ENCODE assay signal across 10 cellular contexts in the genomic region with DNA sequence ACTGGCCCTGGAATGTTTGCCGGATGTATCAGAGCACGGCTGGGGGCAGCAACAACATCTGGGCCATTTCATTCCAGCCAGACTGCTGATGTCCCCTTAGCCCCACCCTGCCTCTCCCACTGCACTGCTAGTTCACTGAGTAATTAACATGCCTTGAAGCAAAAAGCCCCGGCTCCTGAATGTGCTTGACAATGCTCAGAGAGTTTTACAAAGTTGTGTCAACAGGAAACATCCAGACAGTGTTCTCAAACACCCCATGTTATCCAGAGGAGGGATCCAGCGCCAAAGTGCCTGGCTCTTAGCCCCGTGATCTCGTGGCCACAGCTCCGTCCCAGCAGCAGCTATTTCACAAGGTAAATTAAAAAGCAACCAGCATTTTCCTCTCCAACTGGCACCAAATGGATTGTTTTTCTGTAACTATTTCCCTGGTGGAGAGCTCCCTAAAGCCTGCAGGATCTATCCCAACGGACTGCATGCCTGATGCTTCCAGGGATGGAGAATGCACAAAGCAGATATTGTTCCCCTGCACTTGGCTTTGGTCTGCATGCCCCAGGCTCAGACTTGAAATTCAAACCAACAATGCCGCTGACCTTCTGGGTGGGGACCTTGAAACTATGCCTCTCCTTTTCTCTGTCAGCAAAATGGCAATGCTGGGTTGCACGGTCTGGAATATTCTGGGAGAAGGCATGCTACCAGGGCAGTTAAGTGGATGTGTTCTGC.
DNase-seq lines count a peak whose midpoint lies in the region; ATAC-seq and TF ChIP-seq lines count a peak whose summit lies in the region.
"Had no signal": no experiment of that assay in that cellular context is flagged by ENCODE, and none has a peak within 500 bp of the region (broad histone marks: within the 10 kb centered on the region; RNA-seq: fewer than 3 reads in every experiment).

No MANE protein-coding gene starts in this region.

- no peak for TF ChIP-seq RAD21 in SK-N-SH (IDR thresholded peaks at IDR 0.05; ENCODE audit: low read length)

- no peaks in the 10 kb centered on the region for H3K36me3 ChIP-seq in ACC112 (ENCODE audit: insufficient read depth, low read length)
- H3K36me3 ChIP-seq in SK-N-SH (replicated peaks in 1 of 2; ENCODE audit: control insufficient read depth in 1 of 2, insufficient read depth in 2 of 2, low read length in 1 of 2), result no peaks in the 10 kb centered on the region

- peak overlapping the region; percentile 12; the same call in 1 of the 2 replicates for H3K4me2 ChIP-seq in SK-N-SH

- H2AFZ ChIP-seq in ACC112 (ENCODE audit: low read length, unreplicated experiment) (peak overlapping the region; percentile 54), SK-N-SH (ENCODE audit: low read depth) (no peak overlapping the region)

- H3K9me3 ChIP-seq in SK-N-SH, result no peaks in the 10 kb centered on the region

- TF ChIP-seq EP300 in SK-N-SH (IDR thresholded peaks at IDR 0.05; ENCODE audit: borderline replicate concordance in 1 of 2, low read depth in 1 of 2, low read length in 1 of 2), result no peak

- H3K27me3 ChIP-seq in ACC112 (ENCODE audit: insufficient read depth, low read length) (no peaks in the 10 kb centered on the region), SK-N-SH (ENCODE audit: insufficient read depth) (no peaks in the 10 kb centered on the region)

- H3F3A ChIP-seq in SK-N-SH (replicated peaks; ENCODE audit: insufficient read depth), result no peaks in the 10 kb centered on the region

- ATAC-seq in HG03432 (IDR thresholded peaks at IDR 0.05; ENCODE audit: unreplicated experiment), result no peak

- H3K4me1 ChIP-seq in ACC112 (ENCODE audit: control insufficient read depth, insufficient read depth, low read length, unreplicated experiment) (peaks cover 19% of the 10 kb centered on the region), SK-N-SH (ENCODE audit: control insufficient read depth in 1 of 2, insufficient read depth in 2 of 2, low read depth in 1 of 2, low read length in 1 of 2) (peaks cover 4 to 9% of the 10 kb centered on the region in 2 experiments; a peak in 3 of 4 replicates)

- H3K79me2 ChIP-seq in ACC112 (ENCODE audit: control insufficient read depth, insufficient read depth, low read length, unreplicated experiment), result no peaks in the 10 kb centered on the region
- H3K79me2 ChIP-seq in SK-N-SH (ENCODE audit: insufficient read depth), result no peaks in the 10 kb centered on the region

- 20% methylated on average over 10 of the region's 10 CpGs for WGBS in SK-N-SH (ENCODE audit: low lambda C conversion rate)

- CTCF ChIA-PET in SK-N-SH (lab: Yijun Ruan, JAX), result interaction anchor here (0.8 to 1.5 kb wide), 3 partner anchors 14 to 92 kb away, joined by 3 to 5 read pairs (median 4); no protein-coding TSS in a partner anchor

- H3K9me2 ChIP-seq in SK-N-SH, result no peaks in the 10 kb centered on the region

- no peak for TF ChIP-seq CTCF in SK-N-SH (IDR thresholded peaks at IDR 0.05)
- no peak for TF ChIP-seq CTCF in fibroblast of villous mesenchyme (IDR thresholded peaks at IDR 0.05; ENCODE audit: insufficient read depth, low read depth, low read length)

- H3K27ac ChIP-seq in ACC112 (ENCODE audit: low read depth, low read length) (peak overlapping the region; percentile 21; the same call in 1 of the 2 replicates), SK-N-SH (ENCODE audit: low read depth in 2 of 2, low read length in 1 of 2) (no peak overlapping the region)

- no peaks in the 10 kb centered on the region for H4K20me1 ChIP-seq in SK-N-SH (ENCODE audit: insufficient read depth)

- POLR2A ChIA-PET in SK-N-SH (lab: Yijun Ruan, JAX), result no interaction called here

- peak overlapping the region; percentile 27 for H3K4me3 ChIP-seq in ACC112 (ENCODE audit: low read depth, low read length)
- no peak overlapping the region for H3K4me3 ChIP-seq in SK-N-SH (ENCODE audit: low read depth in 2 of 2, low read length in 1 of 2)
- H3K4me3 ChIP-seq in fibroblast of villous mesenchyme (ENCODE audit: low read depth, low read length), result no peak overlapping the region

- no peak overlapping the region for H3K9ac ChIP-seq in SK-N-SH

- peak; percentile 63 for DNase-seq in SK-N-SH
- peak; percentile 78 for DNase-seq in fibroblast of villous mesenchyme (ENCODE audit: low read depth)
- DNase-seq in myocyte (ENCODE audit: low read depth), result peak; percentile 44
- no peak for DNase-seq in activated CD8-positive, alpha-beta memory T cell treated with anti-CD3 and anti-CD28 coated beads, Interleukin-2, amount 50 U/mL, for 48 hours
- no peak for DNase-seq in activated CD4-positive, alpha-beta T cell treated with anti-CD3 and anti-CD28 coated beads, Interleukin-2, amount 50 U/mL, for 1 hour
- DNase-seq in kidney glomerular epithelial cell (lab: John Stamatoyannopoulos, UW), result no peak
- DNase-seq: activated CD8-positive, alpha-beta memory T cell treated with anti-CD3 and anti-CD28 coated beads, Interleukin-2, amount 50 U/mL, for 4 hours; NCI-H510A treated with DMSO at 0.1 percent for 48 hours had no signal

TF ChIP-seq in SK-N-SH, 30 proteins besides CTCF, POLR2A, EP300 and RAD21:
- no peak for TF ChIP-seq GATA2 (CRISPR knock-in tag; IDR thresholded peaks at IDR 0.05)
- TF ChIP-seq EZH2phosphoT487 (IDR thresholded peaks at IDR 0.05; ENCODE audit: borderline replicate concordance, low read depth), result no peak
- TF ChIP-seq, protein P1, sequence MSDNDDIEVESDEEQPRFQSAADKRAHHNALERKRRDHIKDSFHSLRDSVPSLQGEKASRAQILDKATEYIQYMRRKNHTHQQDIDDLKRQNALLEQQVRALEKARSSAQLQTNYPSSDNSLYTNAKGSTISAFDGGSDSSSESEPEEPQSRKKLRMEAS (IDR thresholded peaks at IDR 0.05; ENCODE audit: low read depth), result no peak
- no peak for TF ChIP-seq FOSL2 (IDR thresholded peaks at IDR 0.05; ENCODE audit: borderline replicate concordance, low read depth)
- TF ChIP-seq RFX5 (IDR thresholded peaks at IDR 0.05; ENCODE audit: low read length), result no peak
- no peak for TF ChIP-seq SMC3 (IDR thresholded peaks at IDR 0.05; ENCODE audit: low read depth, low read length)
- TF ChIP-seq, protein P2, sequence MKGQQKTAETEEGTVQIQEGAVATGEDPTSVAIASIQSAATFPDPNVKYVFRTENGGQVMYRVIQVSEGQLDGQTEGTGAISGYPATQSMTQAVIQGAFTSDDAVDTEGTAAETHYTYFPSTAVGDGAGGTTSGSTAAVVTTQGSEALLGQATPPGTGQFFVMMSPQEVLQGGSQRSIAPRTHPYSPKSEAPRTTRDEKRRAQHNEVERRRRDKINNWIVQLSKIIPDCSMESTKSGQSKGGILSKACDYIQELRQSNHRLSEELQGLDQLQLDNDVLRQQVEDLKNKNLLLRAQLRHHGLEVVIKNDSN (IDR thresholded peaks at IDR 0.05; ENCODE audit: borderline replicate concordance, low read depth), result no peak
- TF ChIP-seq MEF2A (IDR thresholded peaks at IDR 0.05; ENCODE audit: borderline replicate concordance, low read depth), result no peak
- TF ChIP-seq, protein P3, sequence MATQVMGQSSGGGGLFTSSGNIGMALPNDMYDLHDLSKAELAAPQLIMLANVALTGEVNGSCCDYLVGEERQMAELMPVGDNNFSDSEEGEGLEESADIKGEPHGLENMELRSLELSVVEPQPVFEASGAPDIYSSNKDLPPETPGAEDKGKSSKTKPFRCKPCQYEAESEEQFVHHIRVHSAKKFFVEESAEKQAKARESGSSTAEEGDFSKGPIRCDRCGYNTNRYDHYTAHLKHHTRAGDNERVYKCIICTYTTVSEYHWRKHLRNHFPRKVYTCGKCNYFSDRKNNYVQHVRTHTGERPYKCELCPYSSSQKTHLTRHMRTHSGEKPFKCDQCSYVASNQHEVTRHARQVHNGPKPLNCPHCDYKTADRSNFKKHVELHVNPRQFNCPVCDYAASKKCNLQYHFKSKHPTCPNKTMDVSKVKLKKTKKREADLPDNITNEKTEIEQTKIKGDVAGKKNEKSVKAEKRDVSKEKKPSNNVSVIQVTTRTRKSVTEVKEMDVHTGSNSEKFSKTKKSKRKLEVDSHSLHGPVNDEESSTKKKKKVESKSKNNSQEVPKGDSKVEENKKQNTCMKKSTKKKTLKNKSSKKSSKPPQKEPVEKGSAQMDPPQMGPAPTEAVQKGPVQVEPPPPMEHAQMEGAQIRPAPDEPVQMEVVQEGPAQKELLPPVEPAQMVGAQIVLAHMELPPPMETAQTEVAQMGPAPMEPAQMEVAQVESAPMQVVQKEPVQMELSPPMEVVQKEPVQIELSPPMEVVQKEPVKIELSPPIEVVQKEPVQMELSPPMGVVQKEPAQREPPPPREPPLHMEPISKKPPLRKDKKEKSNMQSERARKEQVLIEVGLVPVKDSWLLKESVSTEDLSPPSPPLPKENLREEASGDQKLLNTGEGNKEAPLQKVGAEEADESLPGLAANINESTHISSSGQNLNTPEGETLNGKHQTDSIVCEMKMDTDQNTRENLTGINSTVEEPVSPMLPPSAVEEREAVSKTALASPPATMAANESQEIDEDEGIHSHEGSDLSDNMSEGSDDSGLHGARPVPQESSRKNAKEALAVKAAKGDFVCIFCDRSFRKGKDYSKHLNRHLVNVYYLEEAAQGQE (IDR thresholded peaks at IDR 0.05; ENCODE audit: low read depth, low read length), result no peak
- no peak for TF ChIP-seq SIN3A (IDR thresholded peaks at IDR 0.05; ENCODE audit: borderline replicate concordance, low read depth, low read length)
- no peak for TF ChIP-seq FOXM1 (IDR thresholded peaks at IDR 0.05; ENCODE audit: low read depth)

Comparison
In these comparisons a context has a peak if more than half of its experiments do, and no peak if none do; other contexts are left out.
1. DNase-seq: peak in SK-N-SH (single experiment), fibroblast of villous mesenchyme (single experiment) and myocyte (single experiment); none in activated CD8-positive, alpha-beta memory T cell treated with anti-CD3 and anti-CD28 coated beads, Interleukin-2, amount 50 U/mL, for 48 hours (single experiment), activated CD4-positive, alpha-beta T cell treated with anti-CD3 and anti-CD28 coated beads, Interleukin-2, amount 50 U/mL, for 1 hour (single experiment) and kidney glomerular epithelial cell (single experiment).